ENCODE assay signal across 19 cellular contexts in genomic region chr14:61264022-61264571, GRCh38. TPM values are rescaled to one million over a fixed set of nuclear protein-coding genes. Genes with fewer than 3 reads are reported as not detected.
DNase-seq lines count a peak whose midpoint lies in the region; ATAC-seq and TF ChIP-seq lines count a peak whose summit lies in the region.
"Had no signal": no experiment of that assay in that cellular context is flagged by ENCODE, and none has a peak within 500 bp of the region (broad histone marks: within the 10 kb centered on the region; RNA-seq: fewer than 3 reads in every experiment).

No MANE protein-coding gene starts in this region.

- peaks cover 12 to 17% of the 10 kb centered on the region in 2 experiments for H3K4me1 ChIP-seq in SK-N-SH (ENCODE audit: control insufficient read depth in 1 of 2, insufficient read depth in 2 of 2, low read depth in 1 of 2, low read length in 1 of 2)
- peaks cover 51% of the 10 kb centered on the region for H3K4me1 ChIP-seq in PC-3 (ENCODE audit: insufficient read depth, low read length)
- no peaks in the 10 kb centered on the region for H3K4me1 ChIP-seq in thyroid gland

- no peak overlapping the region for H2AFZ ChIP-seq in SK-N-SH (ENCODE audit: low read depth)
- peak overlapping the region; percentile 53 for H2AFZ ChIP-seq in PC-3 (ENCODE audit: low read length)

- ATAC-seq in SK-N-SH treated with all-trans-retinoic acid at 6 μM for 48 hours = no peak
- ATAC-seq in PC-3 = peak; percentile 73

- BruUV-seq in PC-3 (replicated peaks; lab: Mats Ljungman, UMichigan) = no TSS peak

- TF ChIP-seq CTCF in SK-N-SH (IDR thresholded peaks at IDR 0.05) = no peak
- TF ChIP-seq CTCF in PC-3 (conservative IDR thresholded peaks at IDR 0.05; ENCODE audit: low read depth, low read length) = no peak
- no peak for TF ChIP-seq CTCF in thyroid gland (IDR thresholded peaks at IDR 0.05)

- H3K27ac ChIP-seq in SK-N-SH (ENCODE audit: low read depth in 2 of 2, low read length in 1 of 2) (peak overlapping the region; percentile 11 to 23; a peak in 1 of 4 replicates), PC-3 (ENCODE audit: low read length) (peak overlapping the region; percentile 29), thyroid gland (peak overlapping the region in 2 of 3 donors; percentile 20 to 27)

- WGBS in SK-N-SH (ENCODE audit: low lambda C conversion rate) = 77% methylated on average over 4 of the region's 4 CpGs
- 76% methylated on average over 4 of the region's 4 CpGs for WGBS in thyroid gland, 2 donors

- H4K20me1 ChIP-seq in SK-N-SH (ENCODE audit: insufficient read depth) (no peaks in the 10 kb centered on the region), PC-3 (ENCODE audit: low read length) (no peaks in the 10 kb centered on the region)

- CTCF ChIA-PET in SK-N-SH (lab: Yijun Ruan, JAX) (interaction anchor here (0.9 to 4.4 kb wide), 3 partner anchors 9 to 16 kb away, joined by 3 to 28 read pairs (median 4); no protein-coding TSS in a partner anchor), PC-3 (lab: Charles Lee) (interaction anchor here (0.5 to 1.0 kb wide), 7 partner anchors 17 to 639 kb away, joined by 3 to 6 read pairs (median 3); no protein-coding TSS in a partner anchor)

- H3K27me3 ChIP-seq in SK-N-SH (ENCODE audit: insufficient read depth) (no peaks in the 10 kb centered on the region), PC-3 (ENCODE audit: low read length) (no peaks in the 10 kb centered on the region), thyroid gland (no peaks in the 10 kb centered on the region)

- H3K4me2 ChIP-seq in SK-N-SH (no peak overlapping the region), PC-3 (ENCODE audit: low read length) (peak overlapping the region; percentile 41)

- TF ChIP-seq RAD21 in SK-N-SH (IDR thresholded peaks at IDR 0.05; ENCODE audit: low read length) = no peak

- H3K79me2 ChIP-seq in SK-N-SH (ENCODE audit: insufficient read depth) (no peaks in the 10 kb centered on the region), PC-3 (ENCODE audit: low read length) (no peaks in the 10 kb centered on the region)

- TF ChIP-seq EP300 in SK-N-SH (IDR thresholded peaks at IDR 0.05; ENCODE audit: borderline replicate concordance in 1 of 2, low read depth in 1 of 2, low read length in 1 of 2) = no peak

- H3K9me3 ChIP-seq in SK-N-SH = no peaks in the 10 kb centered on the region
- no peaks in the 10 kb centered on the region for H3K9me3 ChIP-seq in PC-3 (ENCODE audit: low read length)
- H3K9me3 ChIP-seq in thyroid gland = no peaks in the 10 kb centered on the region

- no peak for TF ChIP-seq POLR2A in thyroid gland (IDR thresholded peaks at IDR 0.05)

- H3K9ac ChIP-seq in SK-N-SH = no peak overlapping the region
- H3K9ac ChIP-seq in PC-3 (ENCODE audit: low read length) = no peak overlapping the region

- H3F3A ChIP-seq in SK-N-SH (replicated peaks; ENCODE audit: insufficient read depth) = peaks cover 46% of the 10 kb centered on the region
- no peaks in the 10 kb centered on the region for H3F3A ChIP-seq in PC-3 (ENCODE audit: low read length, unreplicated experiment)

- intact Hi-C loops in PC-3 (cut with micrococcal nuclease) (loop anchor here (10.0 kb wide), 2 partner anchors 741 to 1009 kb away; no protein-coding TSS in a partner anchor), thyroid gland (cut with DNase I) (no loop called here)

- no peaks in the 10 kb centered on the region for H3K9me2 ChIP-seq in SK-N-SH
- H3K9me2 ChIP-seq in PC-3 (replicated peaks; ENCODE audit: low read length) = no peaks in the 10 kb centered on the region

- POLR2A ChIA-PET in SK-N-SH (lab: Yijun Ruan, JAX) = no interaction called here
- POLR2A ChIA-PET in PC-3 (lab: Charles Lee; ENCODE audit: unreplicated experiment) = interaction anchor here (0.8 kb wide), 1 partner anchor 15 kb away, joined by 13 read pairs; no protein-coding TSS in a partner anchor

- H3K4me3 ChIP-seq in SK-N-SH (ENCODE audit: low read depth in 2 of 2, low read length in 1 of 2) (no peak overlapping the region), PC-3 (ENCODE audit: low read length) (no peak overlapping the region), thyroid gland (replicated peaks in 1 of 3) (no peak overlapping the region)

- H3K36me3 ChIP-seq in SK-N-SH (replicated peaks in 1 of 2; ENCODE audit: control insufficient read depth in 1 of 2, insufficient read depth in 2 of 2, low read length in 1 of 2) (no peaks in the 10 kb centered on the region), PC-3 (ENCODE audit: low read depth, low read length) (no peaks in the 10 kb centered on the region), thyroid gland (no peaks in the 10 kb centered on the region)

- DNase-seq in SK-N-SH (no peak), NCI-H2029 treated with DMSO at 0.1 percent for 48 hours (lab: John Stamatoyannopoulos, UW) (peak; percentile 98), PC-3 (peak; percentile 51), thyroid gland (no peak), pons (ENCODE audit: low spot score) (no peak), NOMO-1 treated with DMSO at 0.1 percent for 48 hours (lab: John Stamatoyannopoulos, UW; ENCODE audit: unreplicated experiment) (no peak)
- DNase-seq in effector CD8-positive, alpha-beta T cell (lab: John Stamatoyannopoulos, UW) = no peak
- DNase-seq: EL, GF-D8, NCI-H1417 treated with DMSO at 0.1 percent for 48 hours, NCI-H187, NCI-H2171 treated with DMSO at 0.1 percent for 48 hours, NCI-H446, NCI-H82, Right ventricle myocardium superior, SW 1271 had no signal

TF ChIP-seq in SK-N-SH, 30 proteins besides CTCF, POLR2A, EP300 and RAD21:
- TF ChIP-seq NRF1 (IDR thresholded peaks at IDR 0.05; ENCODE audit: low read depth, low read length) (no peak), YY1 (IDR thresholded peaks at IDR 0.05; ENCODE audit: low read depth) (no peak), USF2 (IDR thresholded peaks at IDR 0.05; ENCODE audit: borderline replicate concordance, low read depth, low read length) (no peak)

TF ChIP-seq in SK-N-SH treated with all-trans-retinoic acid at 6 μM for 48 hours, 23 proteins besides CTCF, POLR2A, EP300 and RAD21 (continues in another document):
- TF ChIP-seq ZNF565 (CRISPR knock-in tag; conservative IDR thresholded peaks at IDR 0.05; ENCODE audit: low read depth) (no peak), GLIS3 (CRISPR knock-in tag; IDR thresholded peaks at IDR 0.05) (no peak), ISL1 (CRISPR knock-in tag; IDR thresholded peaks at IDR 0.05) (no peak), POU6F1 (CRISPR knock-in tag; IDR thresholded peaks at IDR 0.05; ENCODE audit: borderline replicate concordance, low read depth) (no peak), CSDC2 (CRISPR knock-in tag; IDR thresholded peaks at IDR 0.05) (no peak), ZNF8 (CRISPR knock-in tag; IDR thresholded peaks at IDR 0.05) (no peak), RARB (CRISPR knock-in tag; IDR thresholded peaks at IDR 0.05) (no peak), OSR1 (CRISPR knock-in tag; IDR thresholded peaks at IDR 0.05) (no peak)
- TF ChIP-seq, protein P1, sequence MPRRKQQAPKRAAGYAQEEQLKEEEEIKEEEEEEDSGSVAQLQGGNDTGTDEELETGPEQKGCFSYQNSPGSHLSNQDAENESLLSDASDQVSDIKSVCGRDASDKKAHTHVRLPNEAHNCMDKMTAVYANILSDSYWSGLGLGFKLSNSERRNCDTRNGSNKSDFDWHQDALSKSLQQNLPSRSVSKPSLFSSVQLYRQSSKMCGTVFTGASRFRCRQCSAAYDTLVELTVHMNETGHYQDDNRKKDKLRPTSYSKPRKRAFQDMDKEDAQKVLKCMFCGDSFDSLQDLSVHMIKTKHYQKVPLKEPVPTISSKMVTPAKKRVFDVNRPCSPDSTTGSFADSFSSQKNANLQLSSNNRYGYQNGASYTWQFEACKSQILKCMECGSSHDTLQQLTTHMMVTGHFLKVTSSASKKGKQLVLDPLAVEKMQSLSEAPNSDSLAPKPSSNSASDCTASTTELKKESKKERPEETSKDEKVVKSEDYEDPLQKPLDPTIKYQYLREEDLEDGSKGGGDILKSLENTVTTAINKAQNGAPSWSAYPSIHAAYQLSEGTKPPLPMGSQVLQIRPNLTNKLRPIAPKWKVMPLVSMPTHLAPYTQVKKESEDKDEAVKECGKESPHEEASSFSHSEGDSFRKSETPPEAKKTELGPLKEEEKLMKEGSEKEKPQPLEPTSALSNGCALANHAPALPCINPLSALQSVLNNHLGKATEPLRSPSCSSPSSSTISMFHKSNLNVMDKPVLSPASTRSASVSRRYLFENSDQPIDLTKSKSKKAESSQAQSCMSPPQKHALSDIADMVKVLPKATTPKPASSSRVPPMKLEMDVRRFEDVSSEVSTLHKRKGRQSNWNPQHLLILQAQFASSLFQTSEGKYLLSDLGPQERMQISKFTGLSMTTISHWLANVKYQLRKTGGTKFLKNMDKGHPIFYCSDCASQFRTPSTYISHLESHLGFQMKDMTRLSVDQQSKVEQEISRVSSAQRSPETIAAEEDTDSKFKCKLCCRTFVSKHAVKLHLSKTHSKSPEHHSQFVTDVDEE (CRISPR knock-in tag; IDR thresholded peaks at IDR 0.05) = no peak

RNA-seq across cellular contexts. Expression of gene TMEM30B, which starts 17.0 kb away (rescaled TPM):
- polyA plus RNA-seq in SK-N-SH (2012; rRNA removed) = 0.13 and 0.15 TPM in 2 replicates
- 0.12 and 0.14 TPM in 2 replicates for polyA plus RNA-seq in SK-N-SH (2012; cell fraction: cytosol; rRNA removed)
- polyA plus RNA-seq in SK-N-SH (2012; cell fraction: nucleus; rRNA removed) = 0.04 and 0.08 TPM in 2 replicates
- total RNA-seq in PC-3 (2014; rRNA removed) (70.6 and 85.3 TPM in 2 replicates), thyroid gland (100 to 1,000 TPM in 3 of 4 donors, 10 to 100 TPM in 1; 91.0 to 153 (median 124) TPM)
- total RNA-seq: RPMI7951, SK-MEL-5 had no signal

RNA-seq across cellular contexts. Expression of gene PRKCH, which starts 57.3 kb away (rescaled TPM):
- 3.9 and 4.2 TPM in 2 replicates for polyA plus RNA-seq in SK-N-SH (2012; rRNA removed)
- 3.2 and 3.6 TPM in 2 replicates for polyA plus RNA-seq in SK-N-SH (2012; cell fraction: cytosol; rRNA removed)
- polyA plus RNA-seq in SK-N-SH (2012; cell fraction: nucleus; rRNA removed) = 4.2 and 5.0 TPM in 2 replicates
- 80.8 and 170 TPM in 2 replicates for total RNA-seq in PC-3 (2014; rRNA removed)
- 10 to 100 TPM; 34.0 to 68.7 (median 49.8) TPM for total RNA-seq in thyroid gland

Comparison
In these comparisons a context has a peak if more than half of its experiments do, and no peak if none do; other contexts are left out.
1. DNase-seq: peak in NCI-H2029 treated with DMSO at 0.1 percent for 48 hours (single experiment) and PC-3 (single experiment); none in SK-N-SH (single experiment), thyroid gland (0 of 2), pons (single experiment), effector CD8-positive, alpha-beta T cell (single experiment) and NOMO-1 treated with DMSO at 0.1 percent for 48 hours (single experiment).
2. Peak in every context shown above with its lines, with median percentiles within 50 percentile points of each other: H3K27ac ChIP-seq.